Comparison of ENCODE assay signal across 8 cellular contexts in genomic region chr10:53029872-53030849, GRCh38.
DNase-seq lines count a peak whose midpoint lies in the region; ATAC-seq, FAIRE-seq and TF ChIP-seq lines count a peak whose summit lies in the region.
"Not testable (repeated sequence)": the region's sequence is repeated elsewhere in the genome, so short reads cannot be mapped to it uniquely, and the experiment has no call there.

No MANE protein-coding gene starts in this region.

- not testable (repeated sequence) for H4K20me1 ChIP-seq in PC-9 (ENCODE audit: insufficient read depth); keratinocyte (ENCODE audit: control insufficient read depth, extremely low read depth, insufficient read depth, low read length)

- not testable (repeated sequence) for H3K9me3 ChIP-seq in PC-9 (ENCODE audit: insufficient read depth, low read depth); keratinocyte (ENCODE audit: control insufficient read depth, low read depth, low read length)

- H3K9me3 Mint-ChIP-seq in CD14-positive monocyte, result not testable (repeated sequence)

- dilution Hi-C loops in keratinocyte (cut with MboI; ENCODE audit: extremely low pct_ligation_motif_present, low sequenced_read_pairs), result not testable (repeated sequence)

- peaks cover 30% of the 10 kb centered on the region for H3K4me1 Mint-ChIP-seq in CD14-positive monocyte

- H3K9me1 ChIP-seq in keratinocyte (ENCODE audit: control insufficient read depth, extremely low read depth, insufficient read depth, low read length), result not testable (repeated sequence)

- H2AFZ ChIP-seq in PC-9 (peak overlapping the region; percentile 73), keratinocyte (ENCODE audit: control insufficient read depth, low read length) (peak overlapping the region; percentile 83)

- H3K4me2 ChIP-seq in PC-9 (peak overlapping the region; percentile 55), keratinocyte (ENCODE audit: control insufficient read depth, extremely low read depth, insufficient read depth, low read depth, low read length) (peak overlapping the region; percentile 58)

- CTCF ChIA-PET in PC-9 (lab: Charles Lee), result not testable (repeated sequence)

- not testable (repeated sequence) for TF ChIP-seq CTCF in CD14-positive monocyte (IDR thresholded peaks at IDR 0.05); PC-9 (conservative IDR thresholded peaks at IDR 0.05); choroid plexus epithelial cell (conservative IDR thresholded peaks at IDR 0.05; ENCODE audit: low read depth, low read length); keratinocyte (optimal IDR thresholded peaks at IDR 0.05 in 1 of 3, IDR thresholded peaks at IDR 0.05 in 1 of 3, conservative IDR thresholded peaks at IDR 0.05 in 1 of 3; ENCODE audit: extremely low read depth in 1 of 3, insufficient read depth in 2 of 3, low read length in 3 of 3)

- not testable (repeated sequence) for H3K36me3 ChIP-seq in PC-9 (ENCODE audit: low read depth); keratinocyte (ENCODE audit: control insufficient read depth in 2 of 2, extremely low read depth in 1 of 2, insufficient read depth in 2 of 2, low read length in 2 of 2)

- H3K4me1 ChIP-seq in PC-9 (replicated peaks; ENCODE audit: insufficient read depth) (peaks cover 27% of the 10 kb centered on the region), keratinocyte (ENCODE audit: control insufficient read depth, extremely low read depth, insufficient read depth, low read length) (peaks cover 20% of the 10 kb centered on the region)

- peak overlapping the region; percentile 51 to 65 for H3K4me3 Mint-ChIP-seq in CD14-positive monocyte

- POLR2A ChIA-PET in PC-9 (lab: Charles Lee; ENCODE audit: unreplicated experiment), result interaction anchor here (0.7 kb wide), 1 partner anchor 19 kb away, joined by 6 read pairs; no protein-coding TSS in a partner anchor

- not testable (repeated sequence) for H3K27me3 Mint-ChIP-seq in CD14-positive monocyte (ENCODE audit: low read depth in 3 of 3)

- peak overlapping the region; percentile 71 for H3K27ac ChIP-seq in PC-9
- not testable (repeated sequence) for H3K27ac ChIP-seq in keratinocyte (ENCODE audit: control insufficient read depth, insufficient read depth, low read length)

- ATAC-seq in GM19025 (IDR thresholded peaks at IDR 0.05; ENCODE audit: low read depth, unreplicated experiment) (peak; percentile 51), HG02610 (IDR thresholded peaks at IDR 0.05; ENCODE audit: unreplicated experiment) (peak; percentile 68), HG03565 (IDR thresholded peaks at IDR 0.05; ENCODE audit: unreplicated experiment) (peak; percentile 54)

- H3K27ac Mint-ChIP-seq in CD14-positive monocyte, result peak overlapping the region; percentile 76 to 96 (median 88)

- H3K4me3 ChIP-seq in PC-9, result peak overlapping the region; percentile 7; the same call in 1 of the 2 replicates
- H3K4me3 ChIP-seq in choroid plexus epithelial cell (ENCODE audit: low read depth, low read length); keratinocyte (ENCODE audit: control insufficient read depth in 2 of 3, extremely low read depth in 1 of 3, insufficient read depth in 2 of 3, low read depth in 1 of 3, low read length in 3 of 3): not testable (repeated sequence)

- H3F3A ChIP-seq in PC-9 (ENCODE audit: insufficient read depth, low read depth), result peaks cover 23% of the 10 kb centered on the region; the same call in 1 of the 2 replicates

- H3K9ac ChIP-seq in keratinocyte (ENCODE audit: control insufficient read depth, extremely low read depth, insufficient read depth, low read length), result not testable (repeated sequence)

- intact Hi-C loops in CD14-positive monocyte (cut with micrococcal nuclease), result not testable (repeated sequence)
- intact Hi-C loops in PC-9 (cut with micrococcal nuclease; ENCODE audit: unreplicated experiment), result loop anchor here (2.0 to 5.0 kb wide), 2 partner anchors 145 to 227 kb away; no protein-coding TSS in a partner anchor

- not testable (repeated sequence) for BruUV-seq in PC-9 (replicated peaks; lab: Mats Ljungman, UMichigan)

- peak; percentile 20 for FAIRE-seq in keratinocyte (lab: Jason Lieb, UNC)

- not testable (repeated sequence) for H3K36me3 Mint-ChIP-seq in CD14-positive monocyte

- H3K27me3 ChIP-seq in PC-9 (ENCODE audit: insufficient read depth, low read depth); keratinocyte (ENCODE audit: control insufficient read depth, extremely low read depth, insufficient read depth, low read length): not testable (repeated sequence)

- DNase-seq in CD14-positive monocyte (ENCODE audit: low spot score) (peak; percentile 79), PC-9 (peak; percentile 24 to 73), choroid plexus epithelial cell (ENCODE audit: low read depth) (peak; percentile 43), renal cortical epithelial cell (ENCODE audit: low read depth) (peak; percentile 88)
- not testable (repeated sequence) for DNase-seq in keratinocyte (ENCODE audit: low read depth, low spot score)

- H3K9me2 ChIP-seq in PC-9 (ENCODE audit: insufficient read depth), result not testable (repeated sequence)

- not testable (repeated sequence) for H3K79me2 ChIP-seq in PC-9 (ENCODE audit: low read depth); keratinocyte (ENCODE audit: control insufficient read depth, insufficient read depth, low read length)
